ENCODE assay signal across 9 cellular contexts in genomic region chr15:74364936-74365618, GRCh38. TPM values are rescaled to one million over a fixed set of nuclear protein-coding genes. Genes with fewer than 3 reads are reported as not detected.
DNase-seq lines count a peak whose midpoint lies in the region; ATAC-seq, FAIRE-seq and TF ChIP-seq lines count a peak whose summit lies in the region.
"Had no signal": no experiment of that assay in that cellular context is flagged by ENCODE, and none has a peak within 500 bp of the region (broad histone marks: within the 10 kb centered on the region; RNA-seq: fewer than 3 reads in every experiment).

No MANE protein-coding gene starts in this region.

- H3K36me3 Mint-ChIP-seq in astrocyte (ENCODE audit: low read depth, unreplicated experiment): no peaks in the 10 kb centered on the region
- no peaks in the 10 kb centered on the region for H3K36me3 Mint-ChIP-seq in stimulated activated effector memory CD8-positive, alpha-beta T cell treated with anti-CD3 and anti-CD28 coated beads, Interleukin-12 subunit alpha, Interleukin-12 subunit beta, amount 100 ng/mL, for 72 hours

- TF ChIP-seq CTCF in astrocyte (IDR thresholded peaks at IDR 0.05; ENCODE audit: insufficient read depth, low read depth, low read length): no peak

- H3K79me2 ChIP-seq in astrocyte (ENCODE audit: insufficient read depth, low read length): no peaks in the 10 kb centered on the region

- peak overlapping the region; percentile 96 for H2AFZ ChIP-seq in astrocyte (ENCODE audit: low read depth, low read length)

- no peak for FAIRE-seq in astrocyte (lab: Jason Lieb, UNC)
- FAIRE-seq: TTC549 had no signal

- no peak for ATAC-seq in stimulated activated effector memory CD8-positive, alpha-beta T cell treated with anti-CD3 and anti-CD28 coated beads, Interleukin-12 subunit alpha, Interleukin-12 subunit beta, amount 100 ng/mL, for 72 hours
- ATAC-seq in HG03135 (IDR thresholded peaks at IDR 0.05; ENCODE audit: unreplicated experiment) (no peak), HG02870 (IDR thresholded peaks at IDR 0.05; ENCODE audit: unreplicated experiment) (no peak)

- H3K27me3 ChIP-seq in HUES6 (ENCODE audit: control insufficient read depth, insufficient read depth, low read length) (peaks cover 5% of the 10 kb centered on the region; the same call in 1 of the 2 replicates), astrocyte (ENCODE audit: insufficient read depth, low read length) (no peaks in the 10 kb centered on the region)

- H3K9me3 Mint-ChIP-seq in astrocyte (ENCODE audit: unreplicated experiment): peaks cover 1% of the 10 kb centered on the region
- H3K9me3 Mint-ChIP-seq in stimulated activated effector memory CD8-positive, alpha-beta T cell treated with anti-CD3 and anti-CD28 coated beads, Interleukin-12 subunit alpha, Interleukin-12 subunit beta, amount 100 ng/mL, for 72 hours: no peaks in the 10 kb centered on the region

- H3K27ac Mint-ChIP-seq in astrocyte (ENCODE audit: unreplicated experiment): peak overlapping the region; percentile 62
- no peak overlapping the region for H3K27ac Mint-ChIP-seq in stimulated activated effector memory CD8-positive, alpha-beta T cell treated with anti-CD3 and anti-CD28 coated beads, Interleukin-12 subunit alpha, Interleukin-12 subunit beta, amount 100 ng/mL, for 72 hours

- H3K9me3 ChIP-seq in HUES6 (ENCODE audit: control insufficient read depth, insufficient read depth, low read depth, low read length): no peaks in the 10 kb centered on the region
- no peaks in the 10 kb centered on the region for H3K9me3 ChIP-seq in astrocyte (ENCODE audit: insufficient read depth, low read depth, low read length)
- H3K9me3 ChIP-seq: colonic mucosa had no signal

- DNase-seq in astrocyte (ENCODE audit: low read depth) (no peak), islet precursor cell (peak; percentile 77), COLO829 (ENCODE audit: low spot score) (no peak)
- DNase-seq in stimulated activated effector memory CD8-positive, alpha-beta T cell treated with anti-CD3 and anti-CD28 coated beads, Interleukin-12 subunit alpha, Interleukin-12 subunit beta, amount 100 ng/mL, for 72 hours (ENCODE audit: low spot score in 2 of 2): no peak
- DNase-seq: colonic mucosa had no signal

- peak overlapping the region; percentile 68 for H3K4me3 Mint-ChIP-seq in astrocyte (ENCODE audit: unreplicated experiment)
- H3K4me3 Mint-ChIP-seq in stimulated activated effector memory CD8-positive, alpha-beta T cell treated with anti-CD3 and anti-CD28 coated beads, Interleukin-12 subunit alpha, Interleukin-12 subunit beta, amount 100 ng/mL, for 72 hours: peak overlapping the region; percentile 61

- peaks cover 5% of the 10 kb centered on the region for H3K27me3 Mint-ChIP-seq in astrocyte (ENCODE audit: low read depth, unreplicated experiment)

- H4K20me1 ChIP-seq in astrocyte (ENCODE audit: insufficient read depth, low read length): no peaks in the 10 kb centered on the region

- H3K4me1 ChIP-seq in HUES6 (ENCODE audit: control insufficient read depth, insufficient read depth, low read length) (peaks cover 25% of the 10 kb centered on the region), astrocyte (ENCODE audit: insufficient read depth, low read length) (peaks cover 8% of the 10 kb centered on the region)
- H3K4me1 ChIP-seq: colonic mucosa had no signal

- H3K4me1 Mint-ChIP-seq in astrocyte (ENCODE audit: low read depth, unreplicated experiment): peaks cover 3% of the 10 kb centered on the region
- H3K4me1 Mint-ChIP-seq in stimulated activated effector memory CD8-positive, alpha-beta T cell treated with anti-CD3 and anti-CD28 coated beads, Interleukin-12 subunit alpha, Interleukin-12 subunit beta, amount 100 ng/mL, for 72 hours: no peaks in the 10 kb centered on the region

- peak overlapping the region; percentile 90 for H3K4me2 ChIP-seq in astrocyte (ENCODE audit: low read length)

- H3K9ac ChIP-seq in HUES6 (ENCODE audit: low read length) (peak overlapping the region; percentile 79), astrocyte (ENCODE audit: low read length) (peak overlapping the region; percentile 73)

- H3K4me3 ChIP-seq in HUES6 (ENCODE audit: low read depth, low read length) (peak overlapping the region; percentile 70), astrocyte (ENCODE audit: insufficient read depth, low read depth, low read length) (peak overlapping the region; percentile 56)

- peak overlapping the region; percentile 55; the same call in 1 of the 2 replicates for H3K27ac ChIP-seq in HUES6 (ENCODE audit: low read depth, low read length)
- no peak overlapping the region for H3K27ac ChIP-seq in astrocyte (ENCODE audit: low read depth, low read length)
- H3K27ac ChIP-seq: colonic mucosa had no signal

- peaks cover 2% of the 10 kb centered on the region; the same call in 1 of the 2 replicates for H3K36me3 ChIP-seq in HUES6 (ENCODE audit: control insufficient read depth, insufficient read depth, low read length)
- H3K36me3 ChIP-seq in astrocyte (ENCODE audit: insufficient read depth, low read length): no peaks in the 10 kb centered on the region
- H3K36me3 ChIP-seq: colonic mucosa had no signal

RNA-seq across cellular contexts. Expression of gene CYP11A1, which starts 2.4 kb away (rescaled TPM):
- total RNA-seq in astrocyte: 0.43 and 0.60 TPM in 2 replicates
